Comparison of ENCODE assay signal across 1 cellular context in the genomic region with DNA sequence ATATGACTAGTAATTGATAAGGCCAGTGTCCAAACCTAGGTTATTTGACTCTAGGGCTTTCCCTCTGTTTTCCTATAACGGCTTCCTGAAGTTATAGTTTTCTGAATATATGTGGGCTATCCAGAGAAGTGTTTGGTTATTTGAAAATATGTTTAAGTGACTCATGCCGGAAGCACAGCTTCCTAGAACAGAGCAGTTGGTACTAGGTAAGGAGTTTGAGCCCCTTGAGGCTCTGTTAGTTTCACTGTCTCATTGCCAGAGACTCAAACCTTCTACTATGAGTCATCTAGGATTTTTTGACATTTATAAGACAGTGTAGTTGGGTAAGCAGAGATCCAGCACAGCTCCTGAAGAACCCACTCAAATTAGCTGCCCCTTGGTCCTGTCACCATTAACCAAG.
TF ChIP-seq lines count a peak whose summit lies in the region.

No MANE protein-coding gene starts in this region.

TF ChIP-seq in HepG2, 621 proteins besides CTCF, POLR2A, EP300 and RAD21 (continued from another document):
- TF ChIP-seq, protein P1, sequence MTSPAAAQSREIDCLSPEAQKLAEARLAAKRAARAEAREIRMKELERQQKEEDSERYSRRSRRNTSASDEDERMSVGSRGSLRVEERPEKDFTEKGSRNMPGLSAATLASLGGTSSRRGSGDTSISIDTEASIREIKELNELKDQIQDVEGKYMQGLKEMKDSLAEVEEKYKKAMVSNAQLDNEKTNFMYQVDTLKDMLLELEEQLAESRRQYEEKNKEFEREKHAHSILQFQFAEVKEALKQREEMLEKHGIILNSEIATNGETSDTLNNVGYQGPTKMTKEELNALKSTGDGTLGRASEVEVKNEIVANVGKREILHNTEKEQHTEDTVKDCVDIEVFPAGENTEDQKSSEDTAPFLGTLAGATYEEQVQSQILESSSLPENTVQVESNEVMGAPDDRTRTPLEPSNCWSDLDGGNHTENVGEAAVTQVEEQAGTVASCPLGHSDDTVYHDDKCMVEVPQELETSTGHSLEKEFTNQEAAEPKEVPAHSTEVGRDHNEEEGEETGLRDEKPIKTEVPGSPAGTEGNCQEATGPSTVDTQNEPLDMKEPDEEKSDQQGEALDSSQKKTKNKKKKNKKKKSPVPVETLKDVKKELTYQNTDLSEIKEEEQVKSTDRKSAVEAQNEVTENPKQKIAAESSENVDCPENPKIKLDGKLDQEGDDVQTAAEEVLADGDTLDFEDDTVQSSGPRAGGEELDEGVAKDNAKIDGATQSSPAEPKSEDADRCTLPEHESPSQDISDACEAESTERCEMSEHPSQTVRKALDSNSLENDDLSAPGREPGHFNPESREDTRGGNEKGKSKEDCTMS (CRISPR knock-in tag; conservative IDR thresholded peaks at IDR 0.05): no peak
- TF ChIP-seq HMG20B (CRISPR knock-in tag; conservative IDR thresholded peaks at IDR 0.05): no peak
- no peak for TF ChIP-seq PHF8 (CRISPR knock-in tag; IDR thresholded peaks at IDR 0.05)
- no peak for TF ChIP-seq MAZ (IDR thresholded peaks at IDR 0.05; ENCODE audit: borderline replicate concordance, low read depth, low read length)
- no peak for TF ChIP-seq MAZ (CRISPR knock-in tag; IDR thresholded peaks at IDR 0.05; ENCODE audit: low read depth)
- TF ChIP-seq TRIM24 (CRISPR knock-in tag; IDR thresholded peaks at IDR 0.05): no peak
TF ChIP-seq in HepG2: peak in this region for 0.
